Comparison of ENCODE assay signal across 16 cellular contexts in genomic region chr15:101481381-101481705, GRCh38.
"Had no signal": no experiment of that assay in that cellular context is flagged by ENCODE, and none has a peak within 500 bp of the region (broad histone marks: within the 10 kb centered on the region; RNA-seq: fewer than 3 reads in every experiment).

No MANE protein-coding gene starts in this region.

- H3K4me1 Mint-ChIP-seq: activated naive CD4-positive, alpha-beta T cell treated with anti-CD3 and anti-CD28 coated beads, Interleukin-2, amount 10 ng/mL, durations not matched to agents 7 days and 5 days; mesothelial cell of epicardium had no signal

- H3K36me3 Mint-ChIP-seq: activated naive CD4-positive, alpha-beta T cell treated with anti-CD3 and anti-CD28 coated beads, Interleukin-2, amount 10 ng/mL, durations not matched to agents 7 days and 5 days; mesothelial cell of epicardium; stimulated activated effector memory CD8-positive, alpha-beta T cell treated with anti-CD3 and anti-CD28 coated beads, Interleukin-12 subunit alpha, Interleukin-12 subunit beta, amount 100 ng/mL, for 72 hours had no signal

- H3K4me1 ChIP-seq: upper lobe of right lung had no signal

- H3K9ac ChIP-seq: SK-N-SH had no signal

- DNase-seq: activated CD4-positive, alpha-beta T cell treated with anti-CD3 and anti-CD28 coated beads for 48 hours; activated CD8-positive, alpha-beta T cell treated with anti-CD3 and anti-CD28 coated beads, Interleukin-2, amount 10 ng/mL, durations not matched to agents 7 days and 5 days; activated naive CD4-positive, alpha-beta T cell treated with anti-CD3 and anti-CD28 coated beads, Interleukin-2, amount 10 ng/mL, durations not matched to agents 7 days and 5 days; body of pancreas; cerebellar nuclear complex; dermis blood vessel endothelial cell; esophagus squamous epithelium; foreskin fibroblast; SK-N-SH; T-helper 1 cell; upper lobe of right lung had no signal

- H3K27ac ChIP-seq: body of pancreas, esophagus squamous epithelium, neutrophil, right atrium auricular region, upper lobe of right lung had no signal

- H3K27me3 ChIP-seq: body of pancreas, esophagus squamous epithelium, right atrium auricular region, upper lobe of right lung had no signal

- H3K4me3 ChIP-seq: body of pancreas, esophagus squamous epithelium, right atrium auricular region, smooth muscle cell, upper lobe of right lung had no signal

- H3K27ac Mint-ChIP-seq: activated CD8-positive, alpha-beta T cell treated with anti-CD3 and anti-CD28 coated beads, Interleukin-2, amount 10 ng/mL, durations not matched to agents 7 days and 5 days; activated naive CD4-positive, alpha-beta T cell treated with anti-CD3 and anti-CD28 coated beads, Interleukin-2, amount 10 ng/mL, durations not matched to agents 7 days and 5 days; mesothelial cell of epicardium; stimulated activated effector memory CD8-positive, alpha-beta T cell treated with anti-CD3 and anti-CD28 coated beads, Interleukin-12 subunit alpha, Interleukin-12 subunit beta, amount 100 ng/mL, for 72 hours had no signal

- H3K4me2 ChIP-seq: SK-N-SH, smooth muscle cell had no signal

- H3K4me3 Mint-ChIP-seq: activated CD8-positive, alpha-beta T cell treated with anti-CD3 and anti-CD28 coated beads, Interleukin-2, amount 10 ng/mL, durations not matched to agents 7 days and 5 days; activated naive CD4-positive, alpha-beta T cell treated with anti-CD3 and anti-CD28 coated beads, Interleukin-2, amount 10 ng/mL, durations not matched to agents 7 days and 5 days; mesothelial cell of epicardium; stimulated activated effector memory CD8-positive, alpha-beta T cell treated with anti-CD3 and anti-CD28 coated beads, Interleukin-12 subunit alpha, Interleukin-12 subunit beta, amount 100 ng/mL, for 72 hours had no signal

- ATAC-seq: activated CD8-positive, alpha-beta T cell treated with anti-CD3 and anti-CD28 coated beads, Interleukin-2, amount 10 ng/mL, durations not matched to agents 7 days and 5 days; body of pancreas; upper lobe of right lung had no signal

- H3K9me3 Mint-ChIP-seq: activated naive CD4-positive, alpha-beta T cell treated with anti-CD3 and anti-CD28 coated beads, Interleukin-2, amount 10 ng/mL, durations not matched to agents 7 days and 5 days; mesothelial cell of epicardium; stimulated activated effector memory CD8-positive, alpha-beta T cell treated with anti-CD3 and anti-CD28 coated beads, Interleukin-12 subunit alpha, Interleukin-12 subunit beta, amount 100 ng/mL, for 72 hours had no signal

- H3K36me3 ChIP-seq: esophagus squamous epithelium, neutrophil, right atrium auricular region, upper lobe of right lung had no signal
